Comparison of ENCODE assay signal across 2 cellular contexts in genomic region chr11:18010977-18011586, GRCh38.
TF ChIP-seq lines count a peak whose summit lies in the region.

No MANE protein-coding gene starts in this region.

TF ChIP-seq in K562, 482 proteins besides CTCF, POLR2A, EP300 and RAD21 (continued from another document and continues in another):
- TF ChIP-seq MAX (CRISPR knock-in tag; IDR thresholded peaks at IDR 0.05) (peak; percentile 47; the same call in 1 of the 2 replicates), TFE3 (CRISPR knock-in tag; IDR thresholded peaks at IDR 0.05) (no peak), OTX1 (CRISPR knock-in tag; IDR thresholded peaks at IDR 0.05) (no peak), YY1 (IDR thresholded peaks at IDR 0.05; ENCODE audit: borderline replicate concordance in 1 of 3, control insufficient read depth in 1 of 3, extremely low read depth in 1 of 3, insufficient read depth in 3 of 3, insufficient read length in 1 of 3, insufficient replicate concordance in 2 of 3, low read depth in 1 of 3, low read length in 2 of 3) (peak in 1 of 3 experiments; percentile 64), MLLT1 (IDR thresholded peaks at IDR 0.05) (0 out of 4 replicates have a peak, but pooled peaks of 1 of the 2 experiments have one; percentile 43), SAFB (IDR thresholded peaks at IDR 0.05; ENCODE audit: borderline replicate concordance, low read depth, low read length) (no peak), HDAC2 (IDR thresholded peaks at IDR 0.05) (peak; percentile 39; the same call in 1 of the 2 replicates), RBBP5 (IDR thresholded peaks at IDR 0.05; ENCODE audit: borderline replicate concordance, insufficient read depth, low read length, poor library complexity, severe bottlenecking) (peak; percentile 25)

TF ChIP-seq in neural cell, 6 proteins besides CTCF, POLR2A, EP300 and RAD21 (continued from another document):
- TF ChIP-seq REST (IDR thresholded peaks at IDR 0.05; ENCODE audit: borderline replicate concordance) (no peak), SMC3 (conservative IDR thresholded peaks at IDR 0.05; ENCODE audit: poor library complexity) (no peak), TAF1 (IDR thresholded peaks at IDR 0.05; ENCODE audit: low read depth) (no peak), EZH2 (IDR thresholded peaks at IDR 0.05; ENCODE audit: borderline replicate concordance, insufficient read depth, low read length, poor library complexity, severe bottlenecking) (no peak), MXI1 (conservative IDR thresholded peaks at IDR 0.05; ENCODE audit: poor library complexity, severe bottlenecking) (no peak)
TF ChIP-seq in neural cell: peak in this region for 0.
